Comparison of ENCODE assay signal across 22 cellular contexts in genomic region chr1:208182880-208183279, GRCh38.
DNase-seq lines count a peak whose midpoint lies in the region; ATAC-seq, FAIRE-seq and TF ChIP-seq lines count a peak whose summit lies in the region.
"Had no signal": no experiment of that assay in that cellular context is flagged by ENCODE, and none has a peak within 500 bp of the region (broad histone marks: within the 10 kb centered on the region; RNA-seq: fewer than 3 reads in every experiment).

No MANE protein-coding gene starts in this region.

- no peak overlapping the region for H2AFZ ChIP-seq in IMR-90 (replicated peaks; ENCODE audit: low read length, poor library complexity)
- H2AFZ ChIP-seq in endothelial cell of umbilical vein (ENCODE audit: low read depth, low read length), result no peak overlapping the region

- no peak overlapping the region for H2AK9ac ChIP-seq in IMR-90 (replicated peaks; ENCODE audit: low read depth, low read length, poor library complexity)

- H3K36me3 Mint-ChIP-seq in activated T-cell treated with anti-CD3 and anti-CD28 coated beads, Interleukin-2, amount 50 U/mL, for 4 hours (ENCODE audit: insufficient read depth), result peaks cover 2% of the 10 kb centered on the region
- H3K36me3 Mint-ChIP-seq: activated naive CD4-positive, alpha-beta T cell treated with anti-CD3 and anti-CD28 coated beads, Interleukin-2, amount 50 U/mL, for 24 hours; immature natural killer cell; naive thymus-derived CD4-positive, alpha-beta T cell had no signal

- in situ Hi-C loops in IMR-90 (cut with MboI; ENCODE audit: low sequenced_read_pairs), result no loop called here

- no peak for DNase-seq in IMR-90
- no peak for DNase-seq in endothelial cell of umbilical vein (ENCODE audit: low read depth, low spot score)
- DNase-seq in mesendoderm, result no peak
- DNase-seq in NCI-H187 treated with DMSO at 0.1 percent for 48 hours (lab: John Stamatoyannopoulos, UW), result no peak
- no peak for DNase-seq in activated T-cell treated with anti-CD3 and anti-CD28 coated beads, Interleukin-2, amount 50 U/mL, for 4 hours
- no peak for DNase-seq in mucosa of gallbladder (ENCODE audit: low spot score)
- DNase-seq: activated CD4-positive, alpha-beta T cell treated with anti-CD3 and anti-CD28 coated beads for 1 hour; activated T-cell treated with anti-CD3 and anti-CD28 coated beads, Interleukin-2, amount 50 U/mL, for 24 hours; C1 segment of cervical spinal cord; effector memory CD8-positive, alpha-beta T cell; heart left ventricle; immature natural killer cell; naive thymus-derived CD4-positive, alpha-beta T cell; NCI-H1436; NCI-H524 treated with DMSO at 0.1 percent for 48 hours; stimulated activated CD4-positive, alpha-beta T cell treated with anti-CD3 and anti-CD28 coated beads, Interleukin-2, amount 100 ng/mL, for 24 hours; stimulated activated naive CD8-positive, alpha-beta T cell treated with anti-CD3 and anti-CD28 coated beads, Interleukin-15, Interleukin-2, amounts not matched to agents 100 U/mL and 50 U/mL, for 24 hours had no signal

- H4K8ac ChIP-seq in IMR-90 (ENCODE audit: low read depth in 2 of 2, low read length in 2 of 2) (no peak overlapping the region), mesendoderm (ENCODE audit: low read depth, low read length) (no peak overlapping the region)

- H3K4me3 Mint-ChIP-seq in activated T-cell treated with anti-CD3 and anti-CD28 coated beads, Interleukin-2, amount 50 U/mL, for 4 hours, result no peak overlapping the region
- H3K4me3 Mint-ChIP-seq: activated naive CD4-positive, alpha-beta T cell treated with anti-CD3 and anti-CD28 coated beads, Interleukin-2, amount 50 U/mL, for 24 hours; activated T-cell treated with anti-CD3 and anti-CD28 coated beads, Interleukin-2, amount 50 U/mL, for 24 hours; effector memory CD8-positive, alpha-beta T cell; immature natural killer cell; naive thymus-derived CD4-positive, alpha-beta T cell had no signal

- no peak overlapping the region for H3K4me2 ChIP-seq in IMR-90 (ENCODE audit: low read depth, low read length)
- no peak overlapping the region for H3K4me2 ChIP-seq in endothelial cell of umbilical vein (ENCODE audit: insufficient read depth, low read length)
- no peak overlapping the region for H3K4me2 ChIP-seq in mesendoderm (ENCODE audit: low read length)

- no TSS peak for BruUV-seq in IMR-90 (replicated peaks; lab: Mats Ljungman, UMichigan)
- BruUV-seq in endothelial cell of umbilical vein (replicated peaks; lab: Mats Ljungman, UMichigan), result no TSS peak

- POLR2A ChIA-PET in IMR-90 (lab: Charles Lee; ENCODE audit: unreplicated experiment) (no interaction called here), endothelial cell of umbilical vein (lab: Charles Lee) (no interaction called here)

- H2AK5ac ChIP-seq in IMR-90 (ENCODE audit: low read depth, low read length) (no peak overlapping the region), mesendoderm (ENCODE audit: low read length) (no peak overlapping the region)

- H3K9ac ChIP-seq in IMR-90 (ENCODE audit: low read depth, low read length), result no peak overlapping the region
- no peak overlapping the region for H3K9ac ChIP-seq in endothelial cell of umbilical vein (replicated peaks; ENCODE audit: extremely low read depth, insufficient read depth, low read length)
- H3K9ac ChIP-seq in mesendoderm (ENCODE audit: low read length), result no peak overlapping the region

- no peaks in the 10 kb centered on the region for H3K4me1 Mint-ChIP-seq in activated T-cell treated with anti-CD3 and anti-CD28 coated beads, Interleukin-2, amount 50 U/mL, for 4 hours (ENCODE audit: low read depth)
- H3K4me1 Mint-ChIP-seq: activated naive CD4-positive, alpha-beta T cell treated with anti-CD3 and anti-CD28 coated beads, Interleukin-2, amount 50 U/mL, for 24 hours; immature natural killer cell had no signal

- H3K18ac ChIP-seq in IMR-90 (ENCODE audit: low read depth, low read length) (no peak overlapping the region), mesendoderm (ENCODE audit: low read length) (no peak overlapping the region)

- CTCF ChIA-PET in IMR-90 (lab: Yijun Ruan, JAX), result no interaction called here
- CTCF ChIA-PET in endothelial cell of umbilical vein (lab: Charles Lee), result interaction anchor here (0.7 to 4.8 kb wide), 5 partner anchors 8 to 56 kb away, joined by 3 to 52 read pairs (median 4); no protein-coding TSS in a partner anchor

- peaks cover 6% of the 10 kb centered on the region for H3K27me3 Mint-ChIP-seq in activated T-cell treated with anti-CD3 and anti-CD28 coated beads, Interleukin-2, amount 50 U/mL, for 4 hours (ENCODE audit: low read depth)

- TF ChIP-seq RAD21 in IMR-90 (IDR thresholded peaks at IDR 0.05; ENCODE audit: low read length), result no peak

- dilution Hi-C loops in IMR-90 (cut with HindIII; ENCODE audit: low sequenced_read_pairs, unreplicated experiment), result no loop called here
- dilution Hi-C loops in endothelial cell of umbilical vein (cut with MboI; ENCODE audit: extremely low pct_ligation_motif_present, low sequenced_read_pairs), result loop anchor here (5.0 kb wide), 1 partner anchor 54 kb away; no protein-coding TSS in a partner anchor

- peaks cover 11% of the 10 kb centered on the region for H3K4me1 ChIP-seq in IMR-90 (ENCODE audit: control insufficient read depth, insufficient read depth, low read length)
- peaks cover 71% of the 10 kb centered on the region for H3K4me1 ChIP-seq in endothelial cell of umbilical vein (ENCODE audit: control insufficient read depth, extremely low read depth, insufficient read depth, low read length)
- peaks cover 19% of the 10 kb centered on the region for H3K4me1 ChIP-seq in mesendoderm (ENCODE audit: control insufficient read depth, low read depth, low read length)

- peak; percentile 59 for FAIRE-seq in endothelial cell of umbilical vein (lab: Jason Lieb, UNC)
- FAIRE-seq: D721Med had no signal

- no peak overlapping the region; the same call in 2 of the 3 replicates for H2BK15ac ChIP-seq in IMR-90 (ENCODE audit: low read depth, low read length)
- no peak overlapping the region for H2BK15ac ChIP-seq in mesendoderm (replicated peaks; ENCODE audit: low read depth)

- H3K56ac ChIP-seq in IMR-90 (ENCODE audit: extremely low read depth, insufficient read depth, low read length), result no peak overlapping the region
- no peak overlapping the region for H3K56ac ChIP-seq in mesendoderm (ENCODE audit: low read length)

- H3K27ac ChIP-seq in IMR-90 (ENCODE audit: insufficient read depth, low read length) (no peak overlapping the region), endothelial cell of umbilical vein (ENCODE audit: insufficient read depth, low read depth, low read length) (no peak overlapping the region), mesendoderm (ENCODE audit: low read depth, low read length) (no peak overlapping the region), temporal lobe (ENCODE audit: low read depth, low read length) (peak overlapping the region; percentile 21)

- ATAC-seq in IMR-90 (ENCODE audit: low read depth), result no peak
- ATAC-seq in HG02970 (IDR thresholded peaks at IDR 0.05; ENCODE audit: low FRiP score, unreplicated experiment), result no peak
- no peak for ATAC-seq in activated T-cell treated with anti-CD3 and anti-CD28 coated beads, Interleukin-2, amount 50 U/mL, for 4 hours
- ATAC-seq: effector memory CD8-positive, alpha-beta T cell; HCT116; heart left ventricle; naive thymus-derived CD4-positive, alpha-beta T cell; stimulated activated naive CD8-positive, alpha-beta T cell treated with anti-CD3 and anti-CD28 coated beads, Interleukin-15, Interleukin-2, amounts not matched to agents 100 U/mL and 50 U/mL, for 24 hours had no signal

- H3K9me3 ChIP-seq in IMR-90 (ENCODE audit: control insufficient read depth, insufficient read depth, low read length), result no peaks in the 10 kb centered on the region
- H3K9me3 ChIP-seq in endothelial cell of umbilical vein (replicated peaks; ENCODE audit: control insufficient read depth, insufficient read depth, low read length), result no peaks in the 10 kb centered on the region
- H3K9me3 ChIP-seq: heart left ventricle had no signal

- TF ChIP-seq POLR2A in IMR-90 (IDR thresholded peaks at IDR 0.05; ENCODE audit: low read depth, low read length) (no peak), endothelial cell of umbilical vein (IDR thresholded peaks at IDR 0.05; ENCODE audit: low read depth, low read length) (no peak)

- intact Hi-C loops in IMR-90 (cut with micrococcal nuclease) (no loop called here), endothelial cell of umbilical vein (cut with micrococcal nuclease) (no loop called here)

- no peak for TF ChIP-seq CTCF in IMR-90 (conservative IDR thresholded peaks at IDR 0.05; ENCODE audit: low read depth, low read length)
- no peak for TF ChIP-seq CTCF in endothelial cell of umbilical vein (IDR thresholded peaks at IDR 0.05; ENCODE audit: extremely low read depth in 1 of 2, insufficient read depth in 1 of 2, low read depth in 1 of 2, low read length in 2 of 2)

- H3K79me1 ChIP-seq in IMR-90 (ENCODE audit: low read depth in 1 of 2, low read length in 2 of 2) (peaks cover 0 to 4% of the 10 kb centered on the region in 2 experiments; a peak in 1 of 4 replicates), mesendoderm (ENCODE audit: low read length) (peaks cover 6% of the 10 kb centered on the region)

- H3K27me3 ChIP-seq in IMR-90 (ENCODE audit: control insufficient read depth, insufficient read depth, low read length), result no peaks in the 10 kb centered on the region
- H3K27me3 ChIP-seq in endothelial cell of umbilical vein (ENCODE audit: control insufficient read depth in 2 of 2, insufficient read depth in 2 of 2, low read length in 2 of 2), result no peaks in the 10 kb centered on the region
- no peaks in the 10 kb centered on the region for H3K27me3 ChIP-seq in mesendoderm (ENCODE audit: insufficient read depth, low read length, poor library complexity)
- H3K27me3 ChIP-seq: heart left ventricle had no signal

- no peak overlapping the region for H4K91ac ChIP-seq in IMR-90 (ENCODE audit: insufficient read depth, low read depth, low read length)

- H3K23ac ChIP-seq in IMR-90 (ENCODE audit: low read depth, low read length), result no peak overlapping the region
- H3K23ac ChIP-seq in mesendoderm (ENCODE audit: low read length), result peak overlapping the region; percentile 16

- H4K5ac ChIP-seq in IMR-90 (ENCODE audit: low read depth, low read length), result no peak overlapping the region
- H4K5ac ChIP-seq in mesendoderm (ENCODE audit: low read length), result no peak overlapping the region

- H3K9me3 Mint-ChIP-seq in activated T-cell treated with anti-CD3 and anti-CD28 coated beads, Interleukin-2, amount 50 U/mL, for 4 hours, result no peaks in the 10 kb centered on the region
- H3K9me3 Mint-ChIP-seq: activated naive CD4-positive, alpha-beta T cell treated with anti-CD3 and anti-CD28 coated beads, Interleukin-2, amount 50 U/mL, for 24 hours; activated T-cell treated with anti-CD3 and anti-CD28 coated beads, Interleukin-2, amount 50 U/mL, for 24 hours; effector memory CD8-positive, alpha-beta T cell; immature natural killer cell; naive thymus-derived CD4-positive, alpha-beta T cell had no signal

- 50% methylated on average over 1 of the region's 3 CpGs; no CpG with 5 or more reads in 1 of the 2 experiments for WGBS in IMR-90 (ENCODE audit: extremely low coverage in 2 of 2, insufficient read length in 1 of 2), 2 experiments
- WGBS in mesendoderm (ENCODE audit: extremely low coverage, insufficient coverage, low lambda C conversion rate), result no CpG with 5 or more reads among the region's 3 CpGs

- peaks cover 91% of the 10 kb centered on the region for H3K79me2 ChIP-seq in endothelial cell of umbilical vein (ENCODE audit: control insufficient read depth, insufficient read depth, low read length)
- H3K79me2 ChIP-seq in mesendoderm (ENCODE audit: control insufficient read depth, insufficient read depth, low read length), result no peaks in the 10 kb centered on the region

- H4K20me1 ChIP-seq in IMR-90 (ENCODE audit: insufficient read depth, low read length), result no peaks in the 10 kb centered on the region
- H4K20me1 ChIP-seq in endothelial cell of umbilical vein (replicated peaks; ENCODE audit: control insufficient read depth, extremely low read depth, insufficient read depth, low read length), result no peaks in the 10 kb centered on the region

- no peak overlapping the region for H2BK20ac ChIP-seq in IMR-90 (ENCODE audit: low read depth, low read length)

- H3K36me3 ChIP-seq in IMR-90 (ENCODE audit: control insufficient read depth, insufficient read depth, low read length) (no peaks in the 10 kb centered on the region), endothelial cell of umbilical vein (ENCODE audit: control insufficient read depth in 2 of 2, extremely low read depth in 1 of 2, insufficient read depth in 2 of 2, low read length in 2 of 2) (peaks cover 0 to 3% of the 10 kb centered on the region in 2 experiments), mesendoderm (ENCODE audit: control insufficient read depth, insufficient read depth, low read length) (peaks cover 2% of the 10 kb centered on the region)
- H3K36me3 ChIP-seq: heart left ventricle had no signal

- H2BK5ac ChIP-seq in IMR-90 (ENCODE audit: low read depth, low read length, poor library complexity, severe bottlenecking) (no peak overlapping the region), mesendoderm (ENCODE audit: low read length) (no peak overlapping the region)

- H3K9me1 ChIP-seq in IMR-90 (ENCODE audit: insufficient read depth, low read length) (peaks cover 15% of the 10 kb centered on the region), endothelial cell of umbilical vein (replicated peaks; ENCODE audit: control insufficient read depth, extremely low read depth, insufficient read depth, low read length) (no peaks in the 10 kb centered on the region)

- H3K4me3 ChIP-seq in IMR-90 (ENCODE audit: insufficient read depth, low read depth, low read length) (no peak overlapping the region), endothelial cell of umbilical vein (replicated peaks in 1 of 3; ENCODE audit: insufficient read depth in 1 of 3, low read depth in 1 of 3, low read length in 3 of 3) (no peak overlapping the region), mesendoderm (ENCODE audit: low read length) (no peak overlapping the region)
- H3K4me3 ChIP-seq: heart left ventricle had no signal

- H2BK120ac ChIP-seq in IMR-90 (ENCODE audit: low read depth, low read length) (no peak overlapping the region; the same call in 1 of the 2 replicates), mesendoderm (ENCODE audit: low read depth, low read length) (no peak overlapping the region)

- no peak overlapping the region for H3K14ac ChIP-seq in IMR-90 (replicated peaks; ENCODE audit: low read depth, low read length)

- H3K4ac ChIP-seq in IMR-90 (ENCODE audit: low read depth, low read length) (peak overlapping the region; percentile 48), mesendoderm (ENCODE audit: low read depth, low read length) (no peak overlapping the region)
